ENCODE assay signal across 21 cellular contexts in the genomic region with DNA sequence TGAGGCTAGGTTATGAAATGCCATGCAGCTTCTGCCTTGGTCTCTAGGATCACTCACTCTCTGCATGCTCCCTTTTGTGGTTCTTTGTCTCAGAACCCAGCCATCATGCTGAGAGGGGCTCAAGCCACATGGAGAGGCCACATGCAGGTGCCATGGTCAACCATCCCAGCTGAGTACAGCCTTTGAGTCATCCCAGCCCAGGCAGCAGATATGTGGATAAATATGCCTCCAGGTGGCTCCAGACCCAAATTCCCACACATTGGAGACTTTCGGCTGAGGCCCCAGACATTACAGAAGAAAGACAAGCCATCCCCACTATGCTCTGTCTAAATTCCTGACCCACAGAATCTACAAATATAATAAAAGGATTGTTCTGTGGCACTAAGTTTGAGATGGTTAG.
A peak's percentile ranks its signal among the peaks of the same experiment; 100 is the strongest.
DNase-seq lines count a peak whose midpoint lies in the region; ATAC-seq and FAIRE-seq lines count a peak whose summit lies in the region.
"Had no signal": no experiment of that assay in that cellular context is flagged by ENCODE, and none has a peak within 500 bp of the region (broad histone marks: within the 10 kb centered on the region; RNA-seq: fewer than 3 reads in every experiment).

No MANE protein-coding gene starts in this region.

- H3K4me1 ChIP-seq in SJCRH30 = peaks cover 5% of the 10 kb centered on the region; the same call in 1 of the 2 replicates
- H3K4me1 ChIP-seq: Peyer's patch had no signal

- no peak overlapping the region for H3K4me3 ChIP-seq in SJCRH30
- H3K4me3 ChIP-seq: MG63, Peyer's patch had no signal

- no peaks in the 10 kb centered on the region for H3K9me3 ChIP-seq in SJCRH30 (replicated peaks)
- H3K9me3 ChIP-seq: MG63, Peyer's patch had no signal

- DNase-seq in HT1080 (ENCODE audit: low read depth) = peak; percentile 15
- DNase-seq in SJCRH30 = no peak
- DNase-seq in epithelial cell of prostate (ENCODE audit: low read depth, low spot score) = no peak
- peak; percentile 13 for DNase-seq in urothelium cell line (ENCODE audit: low spot score)
- DNase-seq in sciatic nerve (ENCODE audit: low spot score) = no peak
- DNase-seq in amygdala (lab: John Stamatoyannopoulos, UW) = no peak
- DNase-seq in stimulated activated naive CD4-positive, alpha-beta T cell treated with Interleukin-2 at 50 U/mL for 16 hours (lab: John Stamatoyannopoulos, UW) = no peak
- DNase-seq: AML-193, DMS79, H9, Kasumi-1, NCI-H1048, NCI-H1436 treated with DMSO at 0.1 percent for 48 hours, NCI-H2029, NCI-H526 treated with DMSO at 0.1 percent for 48 hours, Peyer's patch, SHP77, T-helper 1 cell had no signal

- H3K36me3 ChIP-seq in SJCRH30 = no peaks in the 10 kb centered on the region
- H3K36me3 ChIP-seq: MG63, Peyer's patch had no signal

- H3K27me3 ChIP-seq in SJCRH30 = no peaks in the 10 kb centered on the region
- H3K27me3 ChIP-seq: MG63, Peyer's patch had no signal

- no peak for FAIRE-seq in urothelium cell line (lab: Jason Lieb, UNC)
- FAIRE-seq: D721Med had no signal

- ATAC-seq in sciatic nerve = no peak

- intact Hi-C loops in sciatic nerve (cut with DNase I) = no loop called here

- H3K27ac ChIP-seq in SJCRH30 = peak overlapping the region; percentile 59; the same call in 1 of the 2 replicates
- H3K27ac ChIP-seq in epithelial cell of prostate = peak overlapping the region; percentile 57
- H3K27ac ChIP-seq: C4-2B, Peyer's patch had no signal

Comparison
In these comparisons a context has a peak if more than half of its experiments do, and no peak if none do; other contexts are left out.
1. DNase-seq: peak in HT1080 (single experiment) and urothelium cell line (single experiment); none in SJCRH30 (0 of 2), epithelial cell of prostate (single experiment), sciatic nerve (single experiment), amygdala (0 of 56) and stimulated activated naive CD4-positive, alpha-beta T cell treated with Interleukin-2 at 50 U/mL for 16 hours (single experiment).